Comparison of ENCODE assay signal across 1 cellular context in genomic region chr10:95467162-95467599, GRCh38.
TF ChIP-seq lines count a peak whose summit lies in the region.

No MANE protein-coding gene starts in this region.

TF ChIP-seq in WTC11, 78 proteins besides CTCF, POLR2A, EP300 and RAD21 (continued from another document):
- TF ChIP-seq ZBTB21 (CRISPR knock-in tag; IDR thresholded peaks at IDR 0.05; ENCODE audit: borderline replicate concordance) (no peak), NFATC4 (CRISPR knock-in tag; IDR thresholded peaks at IDR 0.05) (no peak), AR (CRISPR knock-in tag; IDR thresholded peaks at IDR 0.05) (no peak), ZNF423 (CRISPR knock-in tag; IDR thresholded peaks at IDR 0.05) (peak; percentile 74), ATF6 (CRISPR knock-in tag; IDR thresholded peaks at IDR 0.05) (no peak), FOXJ3 (CRISPR knock-in tag; IDR thresholded peaks at IDR 0.05; ENCODE audit: borderline replicate concordance) (no peak), GABPB1 (CRISPR knock-in tag; IDR thresholded peaks at IDR 0.05) (0 out of 2 replicates have a peak, but pooled peaks have one; percentile 26)
